Comparison of ENCODE assay signal across 8 cellular contexts in genomic region chr1:153978274-153978909, GRCh38. TPM values are rescaled to one million over a fixed set of nuclear protein-coding genes. Genes with fewer than 3 reads are reported as not detected.
DNase-seq lines count a peak whose midpoint lies in the region; ATAC-seq and TF ChIP-seq lines count a peak whose summit lies in the region.

No MANE protein-coding gene starts in this region.

- intact Hi-C loops in stomach (cut with DNase I; ENCODE audit: low total_unique reads): no loop called here

- TF ChIP-seq RAD21 in SK-N-SH (IDR thresholded peaks at IDR 0.05; ENCODE audit: low read length): no peak

- CTCF ChIA-PET in SK-N-SH (lab: Yijun Ruan, JAX): interaction anchor here (0.8 to 8.9 kb wide), 9 partner anchors 7 to 181 kb away, joined by 3 to 68 read pairs (median 7); partner anchors contain the start of genes CREB3L4, DENND4B, RAB13 and SLC39A1
- CTCF ChIA-PET in activated CD8-positive, alpha-beta T cell treated with anti-CD3 and anti-CD28 coated beads, Interleukin-2, amount 10 ng/mL, durations not matched to agents 7 days and 5 days (lab: Charles Lee): interaction anchor here (0.8 to 5.6 kb wide), 10 partner anchors 8 to 301 kb away, joined by 3 to 74 read pairs (median 8); partner anchors contain the start of genes CREB3L4, CRTC2, DENND4B and RAB13

- DNase-seq in SK-N-SH: no peak
- no peak for DNase-seq in activated CD8-positive, alpha-beta T cell treated with anti-CD3 and anti-CD28 coated beads, Interleukin-2, amount 10 ng/mL, durations not matched to agents 7 days and 5 days
- no peak for DNase-seq in stomach
- no peak for DNase-seq in NCI-H1092 treated with DMSO at 0.1 percent for 48 hours (lab: John Stamatoyannopoulos, UW)
- DNase-seq in NCI-H446 (lab: John Stamatoyannopoulos, UW): no peak

- TF ChIP-seq CTCF in SK-N-SH (IDR thresholded peaks at IDR 0.05) (no peak), stomach (IDR thresholded peaks at IDR 0.05) (no peak)

- H3F3A ChIP-seq in SK-N-SH (replicated peaks; ENCODE audit: insufficient read depth): peaks cover 21% of the 10 kb centered on the region

- H3K4me3 ChIP-seq in SK-N-SH (ENCODE audit: low read depth in 2 of 2, low read length in 1 of 2): peak overlapping the region; percentile 92 to 95
- H3K4me3 ChIP-seq in iPS-18c (ENCODE audit: insufficient read depth, low read depth, low read length): peak overlapping the region; percentile 98
- peak overlapping the region; percentile 81 to 99 (median 94) for H3K4me3 ChIP-seq in stomach

- POLR2A ChIA-PET in SK-N-SH (lab: Yijun Ruan, JAX): interaction anchor here (0.8 to 6.6 kb wide), 7 partner anchors 8 to 195 kb away, joined by 3 to 69 read pairs (median 7); partner anchors contain the start of genes CREB3L4, RAB13, RPS27 and SLC39A1
- POLR2A ChIA-PET in activated CD8-positive, alpha-beta T cell treated with anti-CD3 and anti-CD28 coated beads, Interleukin-2, amount 10 ng/mL, durations not matched to agents 7 days and 5 days (lab: Charles Lee): interaction anchor here (0.9 to 5.0 kb wide), 12 partner anchors 8 to 183 kb away, joined by 3 to 62 read pairs (median 5); partner anchors contain the start of genes CREB3L4, CRTC2, DENND4B and GATAD2B

- peak overlapping the region; percentile 83; the same call in 1 of the 2 replicates for H3K9ac ChIP-seq in SK-N-SH

- H3K27ac Mint-ChIP-seq in activated CD8-positive, alpha-beta T cell treated with anti-CD3 and anti-CD28 coated beads, Interleukin-2, amount 10 ng/mL, durations not matched to agents 7 days and 5 days: peak overlapping the region; percentile 89

- no peak for TF ChIP-seq POLR2A in stomach (IDR thresholded peaks at IDR 0.05)

- H3K79me2 ChIP-seq in SK-N-SH (ENCODE audit: insufficient read depth): peaks cover 26% of the 10 kb centered on the region

- no peak for ATAC-seq in SK-N-SH treated with all-trans-retinoic acid at 6 μM for 48 hours
- no peak for ATAC-seq in activated CD8-positive, alpha-beta T cell treated with anti-CD3 and anti-CD28 coated beads, Interleukin-2, amount 10 ng/mL, durations not matched to agents 7 days and 5 days
- ATAC-seq in HG03571 (IDR thresholded peaks at IDR 0.05; ENCODE audit: unreplicated experiment): no peak

- peak overlapping the region; percentile 63 to 91; a peak in 3 of 4 replicates for H3K27ac ChIP-seq in SK-N-SH (ENCODE audit: low read depth in 2 of 2, low read length in 1 of 2)
- H3K27ac ChIP-seq in stomach: peak overlapping the region in 4 of 5 donors; percentile 93 to 97 (median 96)

- no peaks in the 10 kb centered on the region for H3K27me3 ChIP-seq in SK-N-SH (ENCODE audit: insufficient read depth)
- H3K27me3 ChIP-seq in stomach: no peaks in the 10 kb centered on the region

- H3K36me3 Mint-ChIP-seq in activated CD8-positive, alpha-beta T cell treated with anti-CD3 and anti-CD28 coated beads, Interleukin-2, amount 10 ng/mL, durations not matched to agents 7 days and 5 days (ENCODE audit: low read depth): peaks cover 35% of the 10 kb centered on the region

- H4K20me1 ChIP-seq in SK-N-SH (ENCODE audit: insufficient read depth): no peaks in the 10 kb centered on the region

- peak overlapping the region; percentile 97 for H3K4me3 Mint-ChIP-seq in activated CD8-positive, alpha-beta T cell treated with anti-CD3 and anti-CD28 coated beads, Interleukin-2, amount 10 ng/mL, durations not matched to agents 7 days and 5 days

- H3K9me2 ChIP-seq in SK-N-SH: no peaks in the 10 kb centered on the region

- H3K27me3 Mint-ChIP-seq in activated CD8-positive, alpha-beta T cell treated with anti-CD3 and anti-CD28 coated beads, Interleukin-2, amount 10 ng/mL, durations not matched to agents 7 days and 5 days (ENCODE audit: low read depth): no peaks in the 10 kb centered on the region

- H3K4me1 ChIP-seq in SK-N-SH (ENCODE audit: control insufficient read depth in 1 of 2, insufficient read depth in 2 of 2, low read depth in 1 of 2, low read length in 1 of 2) (peaks cover 5 to 16% of the 10 kb centered on the region in 2 experiments; a peak in 2 of 4 replicates), stomach (peaks cover 15 to 43% (median 35%) of the 10 kb centered on the region in 4 donors)

- H2AFZ ChIP-seq in SK-N-SH (ENCODE audit: low read depth): no peak overlapping the region

- peak overlapping the region; percentile 96 for H3K4me2 ChIP-seq in SK-N-SH

- TF ChIP-seq EP300 in SK-N-SH (IDR thresholded peaks at IDR 0.05; ENCODE audit: borderline replicate concordance in 1 of 2, low read depth in 1 of 2, low read length in 1 of 2) (no peak), stomach (IDR thresholded peaks at IDR 0.05) (no peak)

- no peaks in the 10 kb centered on the region for H3K9me3 Mint-ChIP-seq in activated CD8-positive, alpha-beta T cell treated with anti-CD3 and anti-CD28 coated beads, Interleukin-2, amount 10 ng/mL, durations not matched to agents 7 days and 5 days (ENCODE audit: insufficient read depth)

- H3K9me3 ChIP-seq in SK-N-SH: no peaks in the 10 kb centered on the region
- no peaks in the 10 kb centered on the region for H3K9me3 ChIP-seq in iPS-18c (ENCODE audit: control insufficient read depth, insufficient read depth, low read length)
- no peaks in the 10 kb centered on the region for H3K9me3 ChIP-seq in stomach

- peaks cover 40% of the 10 kb centered on the region for H3K4me1 Mint-ChIP-seq in activated CD8-positive, alpha-beta T cell treated with anti-CD3 and anti-CD28 coated beads, Interleukin-2, amount 10 ng/mL, durations not matched to agents 7 days and 5 days (ENCODE audit: low read depth)

- H3K36me3 ChIP-seq in SK-N-SH (replicated peaks in 1 of 2; ENCODE audit: control insufficient read depth in 1 of 2, insufficient read depth in 2 of 2, low read length in 1 of 2) (peaks cover 34 to 49% of the 10 kb centered on the region in 2 experiments), stomach (peaks cover 32 to 66% (median 62%) of the 10 kb centered on the region in 4 donors)

- 82% methylated on average over 9 of the region's 9 CpGs for WGBS in SK-N-SH (ENCODE audit: low lambda C conversion rate)
- WGBS in stomach, 5 donors: 46 to 59% (median 53%) methylated on average over 9 of the region's 9 CpGs

TF ChIP-seq in SK-N-SH, 30 proteins besides CTCF, POLR2A, EP300 and RAD21 (continues in another document):
- TF ChIP-seq CHD2 (IDR thresholded peaks at IDR 0.05; ENCODE audit: low read length, partially characterized antibody) (no peak), RXRA (IDR thresholded peaks at IDR 0.05; ENCODE audit: borderline replicate concordance, low read depth) (no peak), MEF2A (IDR thresholded peaks at IDR 0.05; ENCODE audit: borderline replicate concordance, low read depth) (no peak), EZH2phosphoT487 (IDR thresholded peaks at IDR 0.05; ENCODE audit: borderline replicate concordance, low read depth) (no peak), GABPA (IDR thresholded peaks at IDR 0.05; ENCODE audit: low read depth) (no peak)

RNA-seq across cellular contexts. Expression of gene JTB, which starts 0.9 kb away (rescaled TPM):
- polyA plus RNA-seq in SK-N-SH (2012; rRNA removed): 118 and 122 TPM in 2 replicates
- polyA plus RNA-seq in SK-N-SH (2012; cell fraction: cytosol; rRNA removed): 115 and 131 TPM in 2 replicates
- 105 and 107 TPM in 2 replicates for polyA plus RNA-seq in SK-N-SH (2012; cell fraction: nucleus; rRNA removed)
- 100 to 1,000 TPM; 133 to 140 TPM for total RNA-seq in activated CD8-positive, alpha-beta T cell treated with anti-CD3 and anti-CD28 coated beads, Interleukin-2, amount 10 ng/mL, durations not matched to agents 7 days and 5 days
- total RNA-seq in stomach: 100 to 1,000 TPM; 130 to 859 (median 234) TPM
- 100 to 1,000 TPM; 214 to 340 (median 237) TPM for polyA plus RNA-seq in stomach

RNA-seq across cellular contexts. Expression of gene RAB13, which starts 7.7 kb away (rescaled TPM):
- polyA plus RNA-seq in SK-N-SH (2012; rRNA removed): 156 and 164 TPM in 2 replicates
- 226 and 274 TPM in 2 replicates for polyA plus RNA-seq in SK-N-SH (2012; cell fraction: cytosol; rRNA removed)
- polyA plus RNA-seq in SK-N-SH (2012; cell fraction: nucleus; rRNA removed): 20.4 and 29.1 TPM in 2 replicates
- 1 to 10 TPM; 5.2 to 6.5 TPM for total RNA-seq in activated CD8-positive, alpha-beta T cell treated with anti-CD3 and anti-CD28 coated beads, Interleukin-2, amount 10 ng/mL, durations not matched to agents 7 days and 5 days
- total RNA-seq in stomach: 10 to 100 TPM; 35.5 to 82.9 (median 43.7) TPM
- 100 to 1,000 TPM; 174 to 730 (median 364) TPM for polyA plus RNA-seq in stomach

RNA-seq across cellular contexts. Expression of gene CREB3L4, which starts 10.7 kb away (rescaled TPM):
- polyA plus RNA-seq in SK-N-SH (2012; rRNA removed) (12.8 and 16.6 TPM in 2 replicates), stomach (10 to 100 TPM; 10.9 to 32.9 (median 11.8) TPM)
- polyA plus RNA-seq in SK-N-SH (2012; cell fraction: cytosol; rRNA removed): 6.2 and 9.5 TPM in 2 replicates
- polyA plus RNA-seq in SK-N-SH (2012; cell fraction: nucleus; rRNA removed): 41.2 and 42.8 TPM in 2 replicates
- 1 to 10 TPM; 5.7 to 9.0 TPM for total RNA-seq in activated CD8-positive, alpha-beta T cell treated with anti-CD3 and anti-CD28 coated beads, Interleukin-2, amount 10 ng/mL, durations not matched to agents 7 days and 5 days
- total RNA-seq in stomach: 10 to 100 TPM in 1 of 5 donors, 1 to 10 TPM in 3, not detected in 1; 2.7 to 16.7 (median 7.3) TPM

RNA-seq across cellular contexts. Expression of gene RPS27, which starts 12.2 kb away (rescaled TPM):
- polyA plus RNA-seq in SK-N-SH (2012; rRNA removed): 7,060 and 7,825 TPM in 2 replicates
- polyA plus RNA-seq in SK-N-SH (2012; cell fraction: cytosol; rRNA removed): 7,273 and 7,725 TPM in 2 replicates
- polyA plus RNA-seq in SK-N-SH (2012; cell fraction: nucleus; rRNA removed): 1,498 and 1,581 TPM in 2 replicates
- total RNA-seq in activated CD8-positive, alpha-beta T cell treated with anti-CD3 and anti-CD28 coated beads, Interleukin-2, amount 10 ng/mL, durations not matched to agents 7 days and 5 days: 1,000 to 10,000 TPM; 1,866 to 2,104 TPM
- 1,000 to 10,000 TPM in 3 of 5 donors, 100 to 1,000 TPM in 1, 10 to 100 TPM in 1; 43.4 to 3,158 (median 1,583) TPM for total RNA-seq in stomach
- polyA plus RNA-seq in stomach: over 10,000 TPM; 11,847 to 21,142 (median 13,702) TPM

RNA-seq across cellular contexts. Expression of gene SLC39A1, which starts 15.1 kb away (rescaled TPM):
- polyA plus RNA-seq in SK-N-SH (2012; rRNA removed) (89.6 and 113 TPM in 2 replicates), stomach (10 to 100 TPM; 29.9 to 54.8 (median 39.8) TPM)
- polyA plus RNA-seq in SK-N-SH (2012; cell fraction: cytosol; rRNA removed): 67.8 and 93.4 TPM in 2 replicates
- 41.8 and 53.1 TPM in 2 replicates for polyA plus RNA-seq in SK-N-SH (2012; cell fraction: nucleus; rRNA removed)
- 10 to 100 TPM; 35.7 to 36.5 TPM for total RNA-seq in activated CD8-positive, alpha-beta T cell treated with anti-CD3 and anti-CD28 coated beads, Interleukin-2, amount 10 ng/mL, durations not matched to agents 7 days and 5 days
- total RNA-seq in stomach: 10 to 100 TPM in 4 of 5 donors, 1 to 10 TPM in 1; 6.4 to 80.6 (median 24.9) TPM

Comparison
In these comparisons a context has a peak if more than half of its experiments do, and no peak if none do; other contexts are left out.
1. RNA of gene RAB13, which starts 7.7 kb away (total RNA-seq): 35.5 to 82.9 TPM in stomach; 5.2 to 6.5 TPM in activated CD8-positive, alpha-beta T cell treated with anti-CD3 and anti-CD28 coated beads, Interleukin-2, amount 10 ng/mL, durations not matched to agents 7 days and 5 days; every median in the first group is over 4 times any median in the second.
2. Peak in every context shown above with its lines, with median percentiles within 50 percentile points of each other: H3K4me3 ChIP-seq.